ENCODE assay signal across 8 cellular contexts in genomic region chr2:130873700-130874346, GRCh38. TPM values are rescaled to one million over a fixed set of nuclear protein-coding genes. Genes with fewer than 3 reads are reported as not detected.
DNase-seq lines count a peak whose midpoint lies in the region; TF ChIP-seq lines count a peak whose summit lies in the region.

No MANE protein-coding gene starts in this region.

- H4K20me1 ChIP-seq in smooth muscle cell (ENCODE audit: low read depth): no peaks in the 10 kb centered on the region

- no peaks in the 10 kb centered on the region for H3F3A ChIP-seq in smooth muscle cell (ENCODE audit: low read depth)

- DNase-seq in HEK293T (ENCODE audit: extremely low spot score) (peak; percentile 66), NCI-H1048 (lab: John Stamatoyannopoulos, UW) (peak; percentile 14), T1000 (lab: John Stamatoyannopoulos, UW) (peak; percentile 50), astrocyte of the hippocampus (ENCODE audit: low read depth, low spot score) (peak; percentile 86), hypothalamus (lab: John Stamatoyannopoulos, UW) (peak in 46 of 51 donors; percentile 21 to 89 (median 58)), smooth muscle cell (lab: John Stamatoyannopoulos, UW; ENCODE audit: unreplicated experiment) (peak; percentile 22), GF-D8 (lab: John Stamatoyannopoulos, UW) (no peak)

- H3K9me3 ChIP-seq in smooth muscle cell (replicated peaks; ENCODE audit: low read depth): no peaks in the 10 kb centered on the region

- no peak overlapping the region for H3K9ac ChIP-seq in smooth muscle cell (ENCODE audit: low read depth)

- peak overlapping the region; percentile 26 for H2AFZ ChIP-seq in smooth muscle cell (ENCODE audit: low read depth)

- H3K4me1 ChIP-seq in smooth muscle cell (ENCODE audit: low read depth): peaks cover 33% of the 10 kb centered on the region

- H3K4me2 ChIP-seq in smooth muscle cell: no peak overlapping the region

- no peak overlapping the region for H3K4me3 ChIP-seq in smooth muscle cell

- H3K79me2 ChIP-seq in smooth muscle cell (ENCODE audit: low read depth): no peaks in the 10 kb centered on the region

- TF ChIP-seq CTCF in GM12872 (IDR thresholded peaks at IDR 0.05; ENCODE audit: insufficient read depth, low read depth, low read length): peak; percentile 78
- TF ChIP-seq CTCF in smooth muscle cell (IDR thresholded peaks at IDR 0.05; ENCODE audit: borderline replicate concordance, insufficient read depth, poor library complexity, severe bottlenecking): peak; percentile 64

- no peaks in the 10 kb centered on the region for H3K36me3 ChIP-seq in smooth muscle cell (ENCODE audit: low read depth)

- H3K27ac ChIP-seq in smooth muscle cell (ENCODE audit: low read depth): no peak overlapping the region

- WGBS in smooth muscle cell (ENCODE audit: low lambda C conversion rate): 21% methylated on average over 9 of the region's 9 CpGs

- POLR2A ChIA-PET in HEK293T (lab: Yijun Ruan, JAX): interaction anchor here (1.9 kb wide), 1 partner anchor 76 kb away, joined by 6 read pairs; no protein-coding TSS in a partner anchor

- H3K27me3 ChIP-seq in smooth muscle cell (ENCODE audit: low read depth): no peaks in the 10 kb centered on the region

- CTCF ChIA-PET in HEK293T (lab: Yijun Ruan, JAX): interaction anchor here (1.0 to 1.7 kb wide), 6 partner anchors 10 to 76 kb away, joined by 3 to 10 read pairs (median 4); no protein-coding TSS in a partner anchor

TF ChIP-seq in HEK293T, 16 proteins besides CTCF, POLR2A, EP300 and RAD21:
- TF ChIP-seq ELF4 (IDR thresholded peaks at IDR 0.05) (no peak), LEF1 (IDR thresholded peaks at IDR 0.05; ENCODE audit: borderline replicate concordance) (no peak), ZNF384 (IDR thresholded peaks at IDR 0.05) (no peak), ARNT (IDR thresholded peaks at IDR 0.05) (no peak), CTBP1 (IDR thresholded peaks at IDR 0.05; ENCODE audit: borderline replicate concordance) (no peak), L3MBTL2 (conservative IDR thresholded peaks at IDR 0.05) (no peak), PKNOX1 (IDR thresholded peaks at IDR 0.05) (no peak), SUZ12 (IDR thresholded peaks at IDR 0.05) (no peak), FOXA1 (IDR thresholded peaks at IDR 0.05) (no peak), NFRKB (IDR thresholded peaks at IDR 0.05) (no peak), FOXM1 (IDR thresholded peaks at IDR 0.05; ENCODE audit: borderline replicate concordance) (no peak), SP1 (IDR thresholded peaks at IDR 0.05) (no peak), HDGF (IDR thresholded peaks at IDR 0.05; ENCODE audit: borderline replicate concordance) (no peak), FOXK2 (IDR thresholded peaks at IDR 0.05) (no peak), TARDBP (IDR thresholded peaks at IDR 0.05) (no peak), BHLHE40 (IDR thresholded peaks at IDR 0.05; ENCODE audit: borderline replicate concordance) (no peak)

RNA-seq across cellular contexts. Expression of gene ARHGEF4, which starts 37.1 kb away (rescaled TPM):
- 11.4 and 16.0 TPM in 2 replicates for total RNA-seq in smooth muscle cell
- 13.0 and 14.9 TPM in 2 replicates for polyA plus RNA-seq in smooth muscle cell
